8 cellular contexts compared by ENCODE assay signal in genomic region chr3:160003520-160004128, GRCh38. TPM values are rescaled to one million over a fixed set of nuclear protein-coding genes. Genes with fewer than 3 reads are reported as not detected.
DNase-seq lines count a peak whose midpoint lies in the region; ATAC-seq and TF ChIP-seq lines count a peak whose summit lies in the region.

No MANE protein-coding gene starts in this region.

- intact Hi-C loops in sigmoid colon (cut with DNase I): no loop called here

- H3K9me3 Mint-ChIP-seq in activated T-cell treated with anti-CD3 and anti-CD28 coated beads, Interleukin-2, amount 50 U/mL, for 4 hours: no peaks in the 10 kb centered on the region

- H3K9me3 ChIP-seq in cardiac muscle cell (ENCODE audit: low read depth): no peaks in the 10 kb centered on the region
- H3K9me3 ChIP-seq in sigmoid colon: no peaks in the 10 kb centered on the region

- no peaks in the 10 kb centered on the region for H3K27me3 Mint-ChIP-seq in activated T-cell treated with anti-CD3 and anti-CD28 coated beads, Interleukin-2, amount 50 U/mL, for 4 hours (ENCODE audit: low read depth)

- H3K4me3 Mint-ChIP-seq in activated T-cell treated with anti-CD3 and anti-CD28 coated beads, Interleukin-2, amount 50 U/mL, for 4 hours: no peak overlapping the region

- no peak for TF ChIP-seq POLR2A in sigmoid colon (IDR thresholded peaks at IDR 0.05)

- WGBS in sigmoid colon, 2 donors: 5 to 13% methylated on average over 2 of the region's 2 CpGs

- H3K27ac ChIP-seq in cardiac muscle cell: no peak overlapping the region
- H3K27ac ChIP-seq in sigmoid colon: no peak overlapping the region

- H3K4me3 ChIP-seq in cardiac muscle cell (no peak overlapping the region), sigmoid colon (no peak overlapping the region)

- H3K4me1 ChIP-seq in cardiac muscle cell (ENCODE audit: low read depth): no peaks in the 10 kb centered on the region
- H3K4me1 ChIP-seq in sigmoid colon: peaks cover 0 to 7% (median 2%) of the 10 kb centered on the region in 4 donors

- TF ChIP-seq EP300 in sigmoid colon (IDR thresholded peaks at IDR 0.05): no peak

- H3K36me3 ChIP-seq in cardiac muscle cell (no peaks in the 10 kb centered on the region), sigmoid colon (no peaks in the 10 kb centered on the region)

- ATAC-seq in GM19395 (IDR thresholded peaks at IDR 0.05; ENCODE audit: unreplicated experiment) (peak; percentile 89), HG03159 (IDR thresholded peaks at IDR 0.05; ENCODE audit: unreplicated experiment) (peak; percentile 77)
- peak; percentile 55 to 56 for ATAC-seq in activated T-cell treated with anti-CD3 and anti-CD28 coated beads, Interleukin-2, amount 50 U/mL, for 4 hours

- no peaks in the 10 kb centered on the region for H3K4me1 Mint-ChIP-seq in activated T-cell treated with anti-CD3 and anti-CD28 coated beads, Interleukin-2, amount 50 U/mL, for 4 hours (ENCODE audit: low read depth)

- no peaks in the 10 kb centered on the region for H3K36me3 Mint-ChIP-seq in activated T-cell treated with anti-CD3 and anti-CD28 coated beads, Interleukin-2, amount 50 U/mL, for 4 hours (ENCODE audit: insufficient read depth)

- TF ChIP-seq CTCF in cardiac muscle cell (IDR thresholded peaks at IDR 0.05; ENCODE audit: low read depth, low read length) (peak; percentile 66), sigmoid colon (IDR thresholded peaks at IDR 0.05) (peak; percentile 27 to 42 (median 28))

- DNase-seq in Daoy (ENCODE audit: low read depth) (peak; percentile 73), NCI-H524 (lab: John Stamatoyannopoulos, UW) (peak; percentile 80 to 84), cardiac muscle cell (ENCODE audit: low read depth in 1 of 2, low spot score in 1 of 2) (peak; percentile 58 to 67), sigmoid colon (peak; percentile 68), NCI-H2227 (lab: John Stamatoyannopoulos, UW; ENCODE audit: unreplicated experiment) (no peak)
- no peak for DNase-seq in activated T-cell treated with anti-CD3 and anti-CD28 coated beads, Interleukin-2, amount 50 U/mL, for 4 hours

- H3K27me3 ChIP-seq in cardiac muscle cell (no peaks in the 10 kb centered on the region), sigmoid colon (no peaks in the 10 kb centered on the region)

RNA-seq across cellular contexts. Expression of gene IL12A, which starts 15.0 kb away (rescaled TPM):
- total RNA-seq in Daoy (2014; rRNA removed; shearing (Covaris generic)): 0.51 TPM in 1 of 2 replicates, not detected in the other
- under 1 TPM; 0.22 to 0.45 (median 0.35) TPM for total RNA-seq in activated T-cell treated with anti-CD3 and anti-CD28 coated beads, Interleukin-2, amount 50 U/mL, for 4 hours
- total RNA-seq in cardiac muscle cell: 0.09 TPM in 1 of 2 replicates, not detected in the other
- not detected in 2 replicates for polyA plus RNA-seq in cardiac muscle cell
- total RNA-seq in sigmoid colon: 1 to 10 TPM in 3 of 4 donors, under 1 TPM in 1; 0.27 to 3.9 (median 1.3) TPM
- polyA plus RNA-seq in sigmoid colon: under 1 TPM in 1 of 3 donors, not detected in 2; 0.79 TPM

Comparison
In these comparisons a context has a peak if more than half of its experiments do, and no peak if none do; other contexts are left out.
1. DNase-seq: peak in Daoy (single experiment), NCI-H524 (2 of 2), cardiac muscle cell (2 of 2) and sigmoid colon (single experiment); none in activated T-cell treated with anti-CD3 and anti-CD28 coated beads, Interleukin-2, amount 50 U/mL, for 4 hours (single experiment) and NCI-H2227 (single experiment).
2. Peak in every context shown above with its lines, with median percentiles within 50 percentile points of each other: ATAC-seq.